31 cellular contexts compared by ENCODE assay signal in genomic region chr4:36138221-36138620, GRCh38.
DNase-seq lines count a peak whose midpoint lies in the region; ATAC-seq, FAIRE-seq and TF ChIP-seq lines count a peak whose summit lies in the region.
"Had no signal": no experiment of that assay in that cellular context is flagged by ENCODE, and none has a peak within 500 bp of the region (broad histone marks: within the 10 kb centered on the region; RNA-seq: fewer than 3 reads in every experiment).

No MANE protein-coding gene starts in this region.

- dilution Hi-C loops in keratinocyte (cut with MboI; ENCODE audit: extremely low pct_ligation_motif_present, low sequenced_read_pairs): no loop called here

- TF ChIP-seq CTCF in PC-3 (conservative IDR thresholded peaks at IDR 0.05; ENCODE audit: low read depth, low read length) (no peak), cardiac fibroblast (IDR thresholded peaks at IDR 0.05; ENCODE audit: low read depth, low read length) (no peak), keratinocyte (optimal IDR thresholded peaks at IDR 0.05 in 1 of 3, IDR thresholded peaks at IDR 0.05 in 1 of 3, conservative IDR thresholded peaks at IDR 0.05 in 1 of 3; ENCODE audit: extremely low read depth in 1 of 3, insufficient read depth in 2 of 3, low read length in 3 of 3) (no peak), smooth muscle cell (IDR thresholded peaks at IDR 0.05; ENCODE audit: borderline replicate concordance, insufficient read depth, poor library complexity, severe bottlenecking) (no peak)
- no peak for TF ChIP-seq CTCF in CD4-positive, alpha-beta T cell (IDR thresholded peaks at IDR 0.05)

- no peaks in the 10 kb centered on the region for H3K9me2 ChIP-seq in PC-3 (replicated peaks; ENCODE audit: low read length)

- H3K36me3 ChIP-seq in PC-3 (ENCODE audit: low read depth, low read length): no peaks in the 10 kb centered on the region
- no peaks in the 10 kb centered on the region for H3K36me3 ChIP-seq in keratinocyte (ENCODE audit: control insufficient read depth in 2 of 2, extremely low read depth in 1 of 2, insufficient read depth in 2 of 2, low read length in 2 of 2)
- H3K36me3 ChIP-seq in smooth muscle cell (ENCODE audit: low read depth): no peaks in the 10 kb centered on the region
- H3K36me3 ChIP-seq: ascending aorta, neutrophil, suprapubic skin had no signal

- H2AFZ ChIP-seq in PC-3 (ENCODE audit: low read length): no peak overlapping the region
- H2AFZ ChIP-seq in keratinocyte (ENCODE audit: control insufficient read depth, low read length): peak overlapping the region; percentile 11
- H2AFZ ChIP-seq in smooth muscle cell (ENCODE audit: low read depth): no peak overlapping the region

- no peaks in the 10 kb centered on the region for H3K27me3 Mint-ChIP-seq in CD4-positive, alpha-beta T cell
- H3K27me3 Mint-ChIP-seq: activated CD4-positive, alpha-beta T cell treated with anti-CD3 and anti-CD28 coated beads, Interleukin-2, amount 10 ng/mL, durations not matched to agents 24 days and 14 days; activated naive CD8-positive, alpha-beta T cell had no signal

- H3F3A ChIP-seq in PC-3 (ENCODE audit: low read length, unreplicated experiment) (no peaks in the 10 kb centered on the region), smooth muscle cell (ENCODE audit: low read depth) (no peaks in the 10 kb centered on the region)

- H3K4me1 Mint-ChIP-seq in CD4-positive, alpha-beta T cell (ENCODE audit: low read depth): peaks cover 5% of the 10 kb centered on the region
- H3K4me1 Mint-ChIP-seq: WTC11 had no signal

- H3K9me3 ChIP-seq in PC-3 (ENCODE audit: low read length) (no peaks in the 10 kb centered on the region), keratinocyte (ENCODE audit: control insufficient read depth, low read depth, low read length) (no peaks in the 10 kb centered on the region), smooth muscle cell (replicated peaks; ENCODE audit: low read depth) (no peaks in the 10 kb centered on the region)
- no peaks in the 10 kb centered on the region for H3K9me3 ChIP-seq in CD4-positive, alpha-beta T cell (ENCODE audit: control insufficient read depth, low read length)
- H3K9me3 ChIP-seq: ascending aorta, BLaER1, neutrophil, psoas muscle, suprapubic skin had no signal

- peak; percentile 3 for DNase-seq in PC-3
- peak; percentile 29 to 47 for DNase-seq in cardiac fibroblast (ENCODE audit: low read depth in 2 of 2)
- DNase-seq in keratinocyte (ENCODE audit: low read depth, low spot score): peak; percentile 17
- DNase-seq in smooth muscle cell (lab: John Stamatoyannopoulos, UW; ENCODE audit: unreplicated experiment): no peak
- no peak for DNase-seq in activated effector memory CD4-positive, alpha-beta T cell treated with Interleukin-2 at 50 U/mL for 16 hours
- no peak for DNase-seq in CD4-positive, alpha-beta T cell
- DNase-seq in stimulated activated CD4-positive, alpha-beta T cell treated with anti-CD3 and anti-CD28 coated beads, Interleukin-15, amount 100 ng/mL, for 24 hours: no peak
- DNase-seq: activated CD4-positive, alpha-beta T cell treated with anti-CD3 and anti-CD28 coated beads, Interleukin-2, amount 10 ng/mL, durations not matched to agents 24 days and 14 days; activated CD8-positive, alpha-beta memory T cell treated with anti-CD3 and anti-CD28 coated beads for 24 hours; activated T-cell treated with anti-CD3 and anti-CD28 coated beads for 4 hours; cerebellar nuclear complex; DMS153; dorsolateral prefrontal cortex; HCEC 1CT; immature natural killer cell; NCI-H1048; NCI-H1694; NCI-H446 treated with DMSO at 0.1 percent for 48 hours; NCI-H82; psoas muscle; stimulated activated naive CD4-positive, alpha-beta T cell; T-helper 1 cell had no signal

- H3K4me1 ChIP-seq in PC-3 (ENCODE audit: insufficient read depth, low read length): no peaks in the 10 kb centered on the region
- peaks cover 8% of the 10 kb centered on the region for H3K4me1 ChIP-seq in keratinocyte (ENCODE audit: control insufficient read depth, extremely low read depth, insufficient read depth, low read length)
- H3K4me1 ChIP-seq in smooth muscle cell (ENCODE audit: low read depth): no peaks in the 10 kb centered on the region
- H3K4me1 ChIP-seq: ascending aorta, psoas muscle, suprapubic skin had no signal

- H3K27me3 ChIP-seq in PC-3 (ENCODE audit: low read length) (no peaks in the 10 kb centered on the region), keratinocyte (ENCODE audit: control insufficient read depth, extremely low read depth, insufficient read depth, low read length) (no peaks in the 10 kb centered on the region), smooth muscle cell (ENCODE audit: low read depth) (no peaks in the 10 kb centered on the region)
- no peaks in the 10 kb centered on the region for H3K27me3 ChIP-seq in CD4-positive, alpha-beta T cell (ENCODE audit: control insufficient read depth, insufficient read depth, low read length)
- H3K27me3 ChIP-seq: ascending aorta, BLaER1, dorsolateral prefrontal cortex, neutrophil, suprapubic skin had no signal

- no peaks in the 10 kb centered on the region for H4K20me1 ChIP-seq in PC-3 (ENCODE audit: low read length)
- no peaks in the 10 kb centered on the region for H4K20me1 ChIP-seq in keratinocyte (ENCODE audit: control insufficient read depth, extremely low read depth, insufficient read depth, low read length)
- H4K20me1 ChIP-seq in smooth muscle cell (ENCODE audit: low read depth): no peaks in the 10 kb centered on the region
- H4K20me1 ChIP-seq: BLaER1 had no signal

- ATAC-seq in PC-3: no peak
- no peak for ATAC-seq in HG03025 (IDR thresholded peaks at IDR 0.05; ENCODE audit: low FRiP score, unreplicated experiment)
- ATAC-seq in CD4-positive, alpha-beta T cell (ENCODE audit: poor library complexity): no peak
- ATAC-seq: left lobe of liver, psoas muscle, WTC11 had no signal

- H3K27ac Mint-ChIP-seq in CD4-positive, alpha-beta T cell: no peak overlapping the region
- H3K27ac Mint-ChIP-seq: activated CD4-positive, alpha-beta T cell treated with anti-CD3 and anti-CD28 coated beads, Interleukin-2, amount 10 ng/mL, durations not matched to agents 24 days and 14 days; activated naive CD8-positive, alpha-beta T cell; WTC11 had no signal

- CTCF ChIA-PET in PC-3 (lab: Charles Lee): no interaction called here
- CTCF ChIA-PET in CD4-positive, alpha-beta T cell (lab: Charles Lee): no interaction called here

- POLR2A ChIA-PET in PC-3 (lab: Charles Lee; ENCODE audit: unreplicated experiment): no interaction called here
- POLR2A ChIA-PET in CD4-positive, alpha-beta T cell (lab: Charles Lee): no interaction called here

- H3K36me3 Mint-ChIP-seq in CD4-positive, alpha-beta T cell (ENCODE audit: low read depth): peaks cover 49% of the 10 kb centered on the region
- H3K36me3 Mint-ChIP-seq: WTC11 had no signal

- no peak overlapping the region for H3K4me2 ChIP-seq in PC-3 (ENCODE audit: low read length)
- H3K4me2 ChIP-seq in keratinocyte (ENCODE audit: control insufficient read depth, extremely low read depth, insufficient read depth, low read depth, low read length): no peak overlapping the region
- peak overlapping the region; percentile 17 for H3K4me2 ChIP-seq in smooth muscle cell
- H3K4me2 ChIP-seq: BLaER1 had no signal

- no peaks in the 10 kb centered on the region for H3K79me2 ChIP-seq in PC-3 (ENCODE audit: low read length)
- H3K79me2 ChIP-seq in keratinocyte (ENCODE audit: control insufficient read depth, insufficient read depth, low read length): no peaks in the 10 kb centered on the region
- H3K79me2 ChIP-seq in smooth muscle cell (ENCODE audit: low read depth): no peaks in the 10 kb centered on the region

- BruUV-seq in PC-3 (replicated peaks; lab: Mats Ljungman, UMichigan): no TSS peak

- H3K4me3 ChIP-seq in PC-3 (ENCODE audit: low read length) (no peak overlapping the region), cardiac fibroblast (replicated peaks in 1 of 2; ENCODE audit: low read depth in 2 of 2, low read length in 2 of 2) (no peak overlapping the region), keratinocyte (ENCODE audit: control insufficient read depth in 2 of 3, extremely low read depth in 1 of 3, insufficient read depth in 2 of 3, low read depth in 1 of 3, low read length in 3 of 3) (no peak overlapping the region), smooth muscle cell (no peak overlapping the region)
- H3K4me3 ChIP-seq: ascending aorta, BLaER1, dorsolateral prefrontal cortex, psoas muscle, suprapubic skin had no signal

- no peaks in the 10 kb centered on the region for H3K9me3 Mint-ChIP-seq in CD4-positive, alpha-beta T cell
- H3K9me3 Mint-ChIP-seq: activated CD4-positive, alpha-beta T cell treated with anti-CD3 and anti-CD28 coated beads, Interleukin-2, amount 10 ng/mL, durations not matched to agents 24 days and 14 days; immature natural killer cell; WTC11 had no signal

- no peaks in the 10 kb centered on the region for H3K9me1 ChIP-seq in keratinocyte (ENCODE audit: control insufficient read depth, extremely low read depth, insufficient read depth, low read length)

- no peak for FAIRE-seq in keratinocyte (lab: Jason Lieb, UNC)
- FAIRE-seq: endometrium had no signal

- intact Hi-C loops in PC-3 (cut with micrococcal nuclease): no loop called here
- intact Hi-C loops in CD4-positive, alpha-beta T cell (cut with DNase I, micrococcal nuclease): no loop called here

- H3K9ac ChIP-seq in PC-3 (ENCODE audit: low read length): no peak overlapping the region
- no peak overlapping the region for H3K9ac ChIP-seq in keratinocyte (ENCODE audit: control insufficient read depth, extremely low read depth, insufficient read depth, low read length)
- H3K9ac ChIP-seq in smooth muscle cell (ENCODE audit: low read depth): no peak overlapping the region
- H3K9ac ChIP-seq: BLaER1 had no signal

- H3K4me3 Mint-ChIP-seq in CD4-positive, alpha-beta T cell: no peak overlapping the region
- H3K4me3 Mint-ChIP-seq: activated CD4-positive, alpha-beta T cell treated with anti-CD3 and anti-CD28 coated beads, Interleukin-2, amount 10 ng/mL, durations not matched to agents 24 days and 14 days; activated naive CD8-positive, alpha-beta T cell; immature natural killer cell; WTC11 had no signal

- H3K27ac ChIP-seq in PC-3 (ENCODE audit: low read length) (no peak overlapping the region), keratinocyte (ENCODE audit: control insufficient read depth, insufficient read depth, low read length) (no peak overlapping the region), smooth muscle cell (ENCODE audit: low read depth) (peak overlapping the region; percentile 45)
- no peak overlapping the region for H3K27ac ChIP-seq in CD4-positive, alpha-beta T cell (ENCODE audit: low read depth, low read length)
- H3K27ac ChIP-seq: ascending aorta, BLaER1, neutrophil, psoas muscle, suprapubic skin had no signal

Comparison
In these comparisons a context has a peak if more than half of its experiments do, and no peak if none do; other contexts are left out.
1. DNase-seq: peak in PC-3 (single experiment), cardiac fibroblast (2 of 2) and keratinocyte (single experiment); none in smooth muscle cell (single experiment), activated effector memory CD4-positive, alpha-beta T cell treated with Interleukin-2 at 50 U/mL for 16 hours (single experiment), CD4-positive, alpha-beta T cell (0 of 10) and stimulated activated CD4-positive, alpha-beta T cell treated with anti-CD3 and anti-CD28 coated beads, Interleukin-15, amount 100 ng/mL, for 24 hours (single experiment).